In genomic region chr1:157806431-157807149, GRCh38 we compare ENCODE assay signal across 10 cellular contexts. TPM values are rescaled to one million over a fixed set of nuclear protein-coding genes. Genes with fewer than 3 reads are reported as not detected.
DNase-seq lines count a peak whose midpoint lies in the region; ATAC-seq lines count a peak whose summit lies in the region.
"Had no signal": no experiment of that assay in that cellular context is flagged by ENCODE, and none has a peak within 500 bp of the region (broad histone marks: within the 10 kb centered on the region; RNA-seq: fewer than 3 reads in every experiment).

No MANE protein-coding gene starts in this region.

- peak; percentile 88 for ATAC-seq in GM18517 (IDR thresholded peaks at IDR 0.05; ENCODE audit: unreplicated experiment)
- peak; percentile 90 for ATAC-seq in GM21423 (IDR thresholded peaks at IDR 0.05; ENCODE audit: unreplicated experiment)
- ATAC-seq in HG03139 (IDR thresholded peaks at IDR 0.05; ENCODE audit: unreplicated experiment): peak; percentile 94
- peak; percentile 79 for ATAC-seq in esophagus mucosa

- DNase-seq in NCI-H526 treated with DMSO at 0.1 percent for 48 hours (lab: John Stamatoyannopoulos, UW) (no peak), NCI-H128 (lab: John Stamatoyannopoulos, UW; ENCODE audit: unreplicated experiment) (no peak), SW480 (ENCODE audit: low spot score) (no peak), HT-29 (ENCODE audit: low spot score) (no peak)
- DNase-seq: central memory CD4-positive, alpha-beta T cell had no signal

RNA-seq across cellular contexts. Expression of gene FCRL1, which starts 13.3 kb away (rescaled TPM):
- total RNA-seq in esophagus mucosa: 1.2 TPM
- total RNA-seq in HT-29 (2014; rRNA removed; shearing (Covaris generic)): 0.28 TPM in 1 of 2 replicates, not detected in the other
- total RNA-seq: neural crest cell had no signal

RNA-seq across cellular contexts. Expression of gene FCRL2, which starts 29.7 kb away (rescaled TPM):
- total RNA-seq in esophagus mucosa: 0.56 TPM
- not detected in 2 replicates for total RNA-seq in HT-29 (2014; rRNA removed; shearing (Covaris generic))
- total RNA-seq: neural crest cell had no signal

RNA-seq across cellular contexts. Expression of gene CD5L, which starts 35.0 kb away (rescaled TPM):
- not detected for total RNA-seq in esophagus mucosa
- total RNA-seq in HT-29 (2014; rRNA removed; shearing (Covaris generic)): not detected in 2 replicates
- total RNA-seq: neural crest cell had no signal
